ENCODE assay signal across 8 cellular contexts in the genomic region with DNA sequence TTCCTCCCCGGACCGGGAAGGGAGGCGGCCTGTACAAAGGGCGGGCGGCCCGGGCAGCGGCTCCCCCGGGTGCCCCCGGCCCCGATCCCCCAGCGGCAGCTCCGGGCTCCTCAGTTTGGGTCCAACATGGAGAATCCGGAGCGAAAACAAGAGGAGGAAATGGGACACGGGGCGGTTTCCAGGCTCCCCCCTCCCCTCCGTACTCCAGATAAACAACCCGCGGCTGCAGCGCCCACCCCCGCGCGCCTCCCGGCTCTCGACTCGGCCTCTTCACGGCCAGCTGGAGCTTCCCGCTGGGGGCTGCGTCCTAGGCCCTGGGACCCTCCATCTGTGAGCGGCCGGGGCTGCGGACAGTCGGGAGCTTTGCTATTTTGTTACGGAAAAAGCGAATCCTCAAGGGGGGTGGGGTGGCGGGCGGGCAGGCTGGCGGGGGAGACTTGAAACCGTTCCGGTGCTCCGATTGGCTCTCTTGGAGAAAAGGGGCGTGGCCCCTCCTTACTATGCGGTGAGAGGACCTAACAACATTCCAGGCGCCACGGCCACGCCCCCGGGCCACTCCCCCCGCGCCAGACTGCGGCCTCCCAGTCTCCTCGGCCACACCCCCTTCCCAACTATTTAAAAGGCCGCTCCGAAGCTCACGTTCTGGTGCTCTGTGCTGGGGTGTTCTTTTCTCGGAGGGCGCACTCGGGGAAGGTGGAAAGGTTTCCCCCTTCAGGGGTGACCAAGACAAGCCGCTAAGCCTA.
A peak's percentile ranks its signal among the peaks of the same experiment; 100 is the strongest.
DNase-seq lines count a peak whose midpoint lies in the region; ATAC-seq and TF ChIP-seq lines count a peak whose summit lies in the region.

TSS of gene CTDSP2 (minus strand) at position 153 of the 743 bp plus-strand sequence. CDS start 294 bp downstream, outside the sequence.

- peak; percentile 98 for DNase-seq in AG09319 (ENCODE audit: extremely low read depth, low read depth)
- DNase-seq in GM19240 (ENCODE audit: insufficient read length, low spot score), result peak; percentile 91
- peak; percentile 98 for DNase-seq in NCI-H774 (lab: John Stamatoyannopoulos, UW)
- DNase-seq in activated CD4-positive, alpha-beta T cell treated with anti-CD3 and anti-CD28 coated beads, Interleukin-2, amount 50 U/mL, for 24 hours (ENCODE audit: low read depth in 1 of 2, low spot score in 1 of 2), result peak; percentile 63 to 92
- DNase-seq in dedifferentiated amniotic fluid mesenchymal stem cell (ENCODE audit: extremely low spot score), result peak; percentile 98
- DNase-seq in left kidney (ENCODE audit: low read depth, low spot score), result peak; percentile 99
- DNase-seq in stimulated activated CD4-positive, alpha-beta T cell treated with anti-CD3 and anti-CD28 coated beads, Interleukin-1b, Interleukin-23, amount 100 ng/mL, for 48 hours, result peak; percentile 93

- no peak for TF ChIP-seq CTCF in AG09319 (IDR thresholded peaks at IDR 0.05; ENCODE audit: low read depth, low read length)

- peak; percentile 32 for ATAC-seq in HG03565 (IDR thresholded peaks at IDR 0.05; ENCODE audit: unreplicated experiment)

Comparison
In these comparisons a context has a peak if more than half of its experiments do, and no peak if none do; other contexts are left out.
1. Peak in every context shown above with its lines: DNase-seq and ATAC-seq.